Comparison of ENCODE assay signal across 4 cellular contexts in genomic region chr17:82955106-82955505, GRCh38.
DNase-seq lines count a peak whose midpoint lies in the region; FAIRE-seq and TF ChIP-seq lines count a peak whose summit lies in the region.
"Not testable (repeated sequence)": the region's sequence is repeated elsewhere in the genome, so short reads cannot be mapped to it uniquely, and the experiment has no call there.

No MANE protein-coding gene starts in this region.

- not testable (repeated sequence) for H3K9me2 ChIP-seq in Karpas-422 (replicated peaks; ENCODE audit: insufficient read depth, low read length)

- H3K9me1 ChIP-seq in endothelial cell of umbilical vein (replicated peaks; ENCODE audit: control insufficient read depth, extremely low read depth, insufficient read depth, low read length) = not testable (repeated sequence)

- intact Hi-C loops in endothelial cell of umbilical vein (cut with micrococcal nuclease) = not testable (repeated sequence)

- H3K36me3 Mint-ChIP-seq in endothelial cell (ENCODE audit: low read depth, unreplicated experiment) (peaks cover 39% of the 10 kb centered on the region), neural crest cell (ENCODE audit: low read depth) (peaks cover 60% of the 10 kb centered on the region)

- H3K27ac ChIP-seq in Karpas-422 (ENCODE audit: low read length); endothelial cell of umbilical vein (ENCODE audit: insufficient read depth, low read depth, low read length): not testable (repeated sequence)

- not testable (repeated sequence) for H3K4me2 ChIP-seq in Karpas-422 (ENCODE audit: low read depth, low read length, poor library complexity, severe bottlenecking); endothelial cell of umbilical vein (ENCODE audit: insufficient read depth, low read length)

- DNase-seq in Karpas-422 = peak; percentile 50
- not testable (repeated sequence) for DNase-seq in endothelial cell (ENCODE audit: low spot score); endothelial cell of umbilical vein (ENCODE audit: low read depth, low spot score); neural crest cell (ENCODE audit: low read depth, low spot score)

- POLR2A ChIA-PET in endothelial cell of umbilical vein (lab: Charles Lee) = not testable (repeated sequence)

- not testable (repeated sequence) for H3K4me1 ChIP-seq in Karpas-422 (ENCODE audit: low read length); endothelial cell of umbilical vein (ENCODE audit: control insufficient read depth, extremely low read depth, insufficient read depth, low read length)

- H3K36me3 ChIP-seq in Karpas-422 (ENCODE audit: insufficient read depth, low read length); endothelial cell of umbilical vein (ENCODE audit: control insufficient read depth in 2 of 2, extremely low read depth in 1 of 2, insufficient read depth in 2 of 2, low read length in 2 of 2): not testable (repeated sequence)

- not testable (repeated sequence) for H2AFZ ChIP-seq in Karpas-422 (ENCODE audit: low read length); endothelial cell of umbilical vein (ENCODE audit: low read depth, low read length)

- not testable (repeated sequence) for H3K79me2 ChIP-seq in Karpas-422 (ENCODE audit: low read length); endothelial cell of umbilical vein (ENCODE audit: control insufficient read depth, insufficient read depth, low read length)

- H3K27me3 Mint-ChIP-seq in endothelial cell (ENCODE audit: unreplicated experiment) = peaks cover 12% of the 10 kb centered on the region
- H3K27me3 Mint-ChIP-seq in neural crest cell (ENCODE audit: low read depth) = not testable (repeated sequence)

- not testable (repeated sequence) for H3K4me1 Mint-ChIP-seq in endothelial cell (ENCODE audit: unreplicated experiment); neural crest cell

- CTCF ChIA-PET in endothelial cell of umbilical vein (lab: Charles Lee) = not testable (repeated sequence)

- peak; percentile 4 for FAIRE-seq in endothelial cell of umbilical vein (lab: Jason Lieb, UNC)

- not testable (repeated sequence) for H4K20me1 ChIP-seq in Karpas-422 (ENCODE audit: insufficient read depth, low read depth, low read length); endothelial cell of umbilical vein (replicated peaks; ENCODE audit: control insufficient read depth, extremely low read depth, insufficient read depth, low read length)

- peaks cover 14% of the 10 kb centered on the region; the same call in 1 of the 2 replicates for H3K9me3 ChIP-seq in Karpas-422 (ENCODE audit: low read length)
- not testable (repeated sequence) for H3K9me3 ChIP-seq in endothelial cell of umbilical vein (replicated peaks; ENCODE audit: control insufficient read depth, insufficient read depth, low read length)

- not testable (repeated sequence) for H3K4me3 ChIP-seq in Karpas-422 (ENCODE audit: low read length); endothelial cell of umbilical vein (replicated peaks in 1 of 3; ENCODE audit: insufficient read depth in 1 of 3, low read depth in 1 of 3, low read length in 3 of 3)

- H3K4me3 Mint-ChIP-seq in endothelial cell (ENCODE audit: unreplicated experiment) (peak overlapping the region; percentile 23), neural crest cell (peak overlapping the region; percentile 6)

- TF ChIP-seq CTCF in endothelial cell (IDR thresholded peaks at IDR 0.05; ENCODE audit: unreplicated experiment); endothelial cell of umbilical vein (IDR thresholded peaks at IDR 0.05; ENCODE audit: extremely low read depth in 1 of 2, insufficient read depth in 1 of 2, low read depth in 1 of 2, low read length in 2 of 2); neural crest cell (conservative IDR thresholded peaks at IDR 0.05): not testable (repeated sequence)

- not testable (repeated sequence) for H3K9ac ChIP-seq in Karpas-422 (ENCODE audit: low read length); endothelial cell of umbilical vein (replicated peaks; ENCODE audit: extremely low read depth, insufficient read depth, low read length)

- dilution Hi-C loops in endothelial cell of umbilical vein (cut with MboI; ENCODE audit: extremely low pct_ligation_motif_present, low sequenced_read_pairs) = not testable (repeated sequence)

- not testable (repeated sequence) for BruUV-seq in endothelial cell of umbilical vein (replicated peaks; lab: Mats Ljungman, UMichigan)

- not testable (repeated sequence) for H3K27me3 ChIP-seq in Karpas-422 (ENCODE audit: low read length); endothelial cell of umbilical vein (ENCODE audit: control insufficient read depth in 2 of 2, insufficient read depth in 2 of 2, low read length in 2 of 2)

- TF ChIP-seq POLR2A in endothelial cell of umbilical vein (IDR thresholded peaks at IDR 0.05; ENCODE audit: low read depth, low read length) = not testable (repeated sequence)

- H3K27ac Mint-ChIP-seq in endothelial cell (ENCODE audit: unreplicated experiment); neural crest cell (ENCODE audit: unreplicated experiment): not testable (repeated sequence)

- peaks cover 29% of the 10 kb centered on the region for H3K9me3 Mint-ChIP-seq in endothelial cell (ENCODE audit: unreplicated experiment)
- H3K9me3 Mint-ChIP-seq in neural crest cell = peaks cover 31% of the 10 kb centered on the region
